Comparison of ENCODE assay signal across 8 cellular contexts in genomic region chr7:117385340-117386124, GRCh38.
DNase-seq lines count a peak whose midpoint lies in the region; ATAC-seq and TF ChIP-seq lines count a peak whose summit lies in the region.

No MANE protein-coding gene starts in this region.

- H3K4me1 Mint-ChIP-seq in nephron, result peaks cover 5% of the 10 kb centered on the region

- H3K27ac Mint-ChIP-seq in nephron, result no peak overlapping the region

- TF ChIP-seq CTCF in astrocyte of the spinal cord (IDR thresholded peaks at IDR 0.05; ENCODE audit: low read depth, low read length) (peak; percentile 41), nephron (IDR thresholded peaks at IDR 0.05; ENCODE audit: unreplicated experiment in 3 of 3) (peak; percentile 45 to 57 (median 48))

- peaks cover 10% of the 10 kb centered on the region for H3K9me3 Mint-ChIP-seq in nephron

- ATAC-seq in GM19452 (IDR thresholded peaks at IDR 0.05; ENCODE audit: unreplicated experiment), result peak; percentile 65
- ATAC-seq in HG03378 (IDR thresholded peaks at IDR 0.05; ENCODE audit: unreplicated experiment), result no peak

- no peak overlapping the region for H3K4me3 ChIP-seq in astrocyte of the spinal cord (ENCODE audit: low read depth, low read length)

- no peaks in the 10 kb centered on the region for H3K27me3 Mint-ChIP-seq in nephron (ENCODE audit: low read depth)

- DNase-seq in COLO829 (ENCODE audit: low spot score) (peak; percentile 28), Kasumi-1 (lab: John Stamatoyannopoulos, UW) (peak; percentile 31 to 63), astrocyte of the spinal cord (ENCODE audit: low read depth, low spot score) (peak; percentile 46), NCI-H1930 (lab: John Stamatoyannopoulos, UW) (no peak)
- DNase-seq in stimulated activated naive CD4-positive, alpha-beta T cell treated with Interleukin-2 at 50 U/mL for 16 hours (lab: John Stamatoyannopoulos, UW), result no peak

- in situ Hi-C loops in astrocyte of the spinal cord (cut with HindIII; ENCODE audit: low sequenced_read_pairs), result no loop called here

- no peak overlapping the region for H3K4me3 Mint-ChIP-seq in nephron

- no peaks in the 10 kb centered on the region for H3K36me3 Mint-ChIP-seq in nephron (ENCODE audit: low read depth)

Comparison
In these comparisons a context has a peak if more than half of its experiments do, and no peak if none do; other contexts are left out.
1. DNase-seq: peak in COLO829 (single experiment), Kasumi-1 (2 of 2) and astrocyte of the spinal cord (single experiment); none in NCI-H1930 (0 of 2) and stimulated activated naive CD4-positive, alpha-beta T cell treated with Interleukin-2 at 50 U/mL for 16 hours (single experiment).